In genomic region chr9:130835441-130836298, GRCh38 we compare ENCODE assay signal across 8 cellular contexts. TPM values are rescaled to one million over a fixed set of nuclear protein-coding genes. Genes with fewer than 3 reads are reported as not detected.
DNase-seq lines count a peak whose midpoint lies in the region; ATAC-seq and TF ChIP-seq lines count a peak whose summit lies in the region.

No MANE protein-coding gene starts in this region.

- H3K36me3 Mint-ChIP-seq in activated CD4-positive, alpha-beta memory T cell treated with anti-CD3 and anti-CD28 coated beads, Interleukin-2, amount 10 ng/mL, durations not matched to agents 7 days and 5 days (ENCODE audit: low read depth), result no peaks in the 10 kb centered on the region
- H3K36me3 Mint-ChIP-seq in naive thymus-derived CD4-positive, alpha-beta T cell, result peaks cover 0 to 2% (median 0%) of the 10 kb centered on the region in 5 donors

- H3K4me1 ChIP-seq in esophagus (ENCODE audit: control insufficient read depth in 2 of 2, insufficient read depth in 2 of 2, low read length in 1 of 2) (peaks cover 0 to 3% of the 10 kb centered on the region in 2 donors), thyroid gland (peaks cover 47 to 48% of the 10 kb centered on the region in 2 donors)
- H3K4me1 ChIP-seq in naive thymus-derived CD4-positive, alpha-beta T cell (ENCODE audit: control insufficient read depth in 2 of 2, insufficient read depth in 2 of 2, low read length in 2 of 2), result peaks cover 0 to 19% of the 10 kb centered on the region in 2 donors

- H3K27ac ChIP-seq in esophagus (ENCODE audit: low read depth in 2 of 2, low read length in 1 of 2), result peak overlapping the region; percentile 82 to 94
- peak overlapping the region; percentile 27 for H3K27ac ChIP-seq in naive thymus-derived CD4-positive, alpha-beta T cell (ENCODE audit: low read depth, low read length)
- peak overlapping the region; percentile 80 to 96 (median 88) for H3K27ac ChIP-seq in thyroid gland

- H3K9me3 ChIP-seq in MG63, result no peaks in the 10 kb centered on the region
- H3K9me3 ChIP-seq in esophagus (ENCODE audit: control insufficient read depth in 2 of 2, insufficient read depth in 1 of 2, low read depth in 1 of 2, low read length in 1 of 2), result no peaks in the 10 kb centered on the region
- H3K9me3 ChIP-seq in naive thymus-derived CD4-positive, alpha-beta T cell (ENCODE audit: control insufficient read depth in 2 of 3, low read length in 3 of 3), result no peaks in the 10 kb centered on the region
- no peaks in the 10 kb centered on the region for H3K9me3 ChIP-seq in thyroid gland

- H3K4me3 Mint-ChIP-seq in activated CD4-positive, alpha-beta memory T cell treated with anti-CD3 and anti-CD28 coated beads, Interleukin-2, amount 10 ng/mL, durations not matched to agents 7 days and 5 days, result peak overlapping the region; percentile 91
- H3K4me3 Mint-ChIP-seq in naive thymus-derived CD4-positive, alpha-beta T cell, result peak overlapping the region; percentile 90 to 99 (median 96)

- H3K4me3 ChIP-seq in MG63 (peak overlapping the region; percentile 75), esophagus (ENCODE audit: low read depth in 1 of 2, low read length in 2 of 2) (peak overlapping the region; percentile 56 to 76), thyroid gland (replicated peaks in 1 of 3) (peak overlapping the region; percentile 32 to 50 (median 38))
- peak overlapping the region; percentile 58 for H3K4me3 ChIP-seq in naive thymus-derived CD4-positive, alpha-beta T cell (ENCODE audit: low read length)

- no peaks in the 10 kb centered on the region for H3K9me3 Mint-ChIP-seq in activated CD4-positive, alpha-beta memory T cell treated with anti-CD3 and anti-CD28 coated beads, Interleukin-2, amount 10 ng/mL, durations not matched to agents 7 days and 5 days
- no peaks in the 10 kb centered on the region for H3K9me3 Mint-ChIP-seq in naive thymus-derived CD4-positive, alpha-beta T cell

- peak; percentile 29 for ATAC-seq in GM21423 (IDR thresholded peaks at IDR 0.05; ENCODE audit: unreplicated experiment)
- peak; percentile 50 for ATAC-seq in naive thymus-derived CD4-positive, alpha-beta T cell

- peaks cover 17% of the 10 kb centered on the region for H3K27me3 Mint-ChIP-seq in activated CD4-positive, alpha-beta memory T cell treated with anti-CD3 and anti-CD28 coated beads, Interleukin-2, amount 10 ng/mL, durations not matched to agents 7 days and 5 days
- H3K27me3 Mint-ChIP-seq in naive thymus-derived CD4-positive, alpha-beta T cell, result peaks cover 0 to 34% (median 0%) of the 10 kb centered on the region in 5 donors

- 2% methylated on average over 35 to 44 of the region's 44 CpGs for WGBS in esophagus, 2 donors
- 1% methylated on average over 44 of the region's 44 CpGs for WGBS in thyroid gland, 2 donors

- intact Hi-C loops in naive thymus-derived CD4-positive, alpha-beta T cell (cut with micrococcal nuclease), result loop anchor here (10.0 kb wide), 1 partner anchor 121 kb away; no protein-coding TSS in a partner anchor
- intact Hi-C loops in thyroid gland (cut with DNase I), result no loop called here

- DNase-seq in Caki2 (ENCODE audit: low read depth) (peak; percentile 41), MG63 (peak; percentile 31), thyroid gland (peak; percentile 45 to 54), NCI-H2107 (lab: John Stamatoyannopoulos, UW) (no peak)
- DNase-seq in activated CD4-positive, alpha-beta memory T cell treated with anti-CD3 and anti-CD28 coated beads, Interleukin-2, amount 10 ng/mL, durations not matched to agents 7 days and 5 days, result peak; percentile 30
- DNase-seq in naive thymus-derived CD4-positive, alpha-beta T cell, result peak in 7 of 9 donors; percentile 18 to 39 (median 19)

- H3K4me1 Mint-ChIP-seq in activated CD4-positive, alpha-beta memory T cell treated with anti-CD3 and anti-CD28 coated beads, Interleukin-2, amount 10 ng/mL, durations not matched to agents 7 days and 5 days, result peaks cover 20% of the 10 kb centered on the region
- peaks cover 20 to 68% (median 53%) of the 10 kb centered on the region in 7 donors for H3K4me1 Mint-ChIP-seq in naive thymus-derived CD4-positive, alpha-beta T cell

- TF ChIP-seq POLR2A in thyroid gland (IDR thresholded peaks at IDR 0.05), result no peak

- H3K36me3 ChIP-seq in MG63 (peaks cover 25% of the 10 kb centered on the region), esophagus (ENCODE audit: control insufficient read depth in 2 of 2, insufficient read depth in 2 of 2, low read length in 1 of 2) (no peaks in the 10 kb centered on the region), thyroid gland (no peaks in the 10 kb centered on the region)
- H3K36me3 ChIP-seq in naive thymus-derived CD4-positive, alpha-beta T cell (ENCODE audit: control insufficient read depth in 2 of 3, insufficient read depth in 3 of 3, low read length in 3 of 3), result no peaks in the 10 kb centered on the region

- H3K27me3 ChIP-seq in MG63 (no peaks in the 10 kb centered on the region), esophagus (ENCODE audit: control insufficient read depth in 1 of 2, insufficient read depth in 2 of 2, low read length in 2 of 2) (no peaks in the 10 kb centered on the region), thyroid gland (no peaks in the 10 kb centered on the region)
- H3K27me3 ChIP-seq in naive thymus-derived CD4-positive, alpha-beta T cell (ENCODE audit: control insufficient read depth in 2 of 2, insufficient read depth in 2 of 2, low read length in 2 of 2), result no peaks in the 10 kb centered on the region

- in situ Hi-C loops in Caki2 (cut with HindIII; ENCODE audit: low pct_unique_long_range_greater_than_20kb, low sequenced_read_pairs), result no loop called here

- CTCF ChIA-PET in activated CD4-positive, alpha-beta memory T cell treated with anti-CD3 and anti-CD28 coated beads, Interleukin-2, amount 10 ng/mL, durations not matched to agents 7 days and 5 days (lab: Charles Lee), result interaction anchor here (1.4 kb wide), 1 partner anchor 8 kb away, joined by 3 read pairs; no protein-coding TSS in a partner anchor
- CTCF ChIA-PET in naive thymus-derived CD4-positive, alpha-beta T cell (lab: Charles Lee), result no interaction called here

- no peak for TF ChIP-seq CTCF in thyroid gland (IDR thresholded peaks at IDR 0.05)

- POLR2A ChIA-PET in activated CD4-positive, alpha-beta memory T cell treated with anti-CD3 and anti-CD28 coated beads, Interleukin-2, amount 10 ng/mL, durations not matched to agents 7 days and 5 days (lab: Charles Lee), result interaction anchor here (0.5 kb wide), 1 partner anchor 129 kb away, joined by 3 read pairs; no protein-coding TSS in a partner anchor
- POLR2A ChIA-PET in naive thymus-derived CD4-positive, alpha-beta T cell (lab: Charles Lee), result no interaction called here

- peak overlapping the region; percentile 82 for H3K27ac Mint-ChIP-seq in activated CD4-positive, alpha-beta memory T cell treated with anti-CD3 and anti-CD28 coated beads, Interleukin-2, amount 10 ng/mL, durations not matched to agents 7 days and 5 days
- peak overlapping the region; percentile 76 to 96 (median 92) for H3K27ac Mint-ChIP-seq in naive thymus-derived CD4-positive, alpha-beta T cell

RNA-seq across cellular contexts. Expression of gene ABL1, which starts 0.6 kb away (rescaled TPM):
- 19.5 and 27.6 TPM in 2 replicates for total RNA-seq in Caki2 (2014; rRNA removed; shearing (Covaris generic); ENCODE audit: low replicate concordance)
- 24.2 and 24.7 TPM in 2 replicates for total RNA-seq in MG63 (2014; rRNA removed; shearing (Covaris generic); ENCODE audit: low replicate concordance)
- total RNA-seq in activated CD4-positive, alpha-beta memory T cell treated with anti-CD3 and anti-CD28 coated beads, Interleukin-2, amount 10 ng/mL, durations not matched to agents 7 days and 5 days, result 10 to 100 TPM; 30.8 to 31.4 TPM
- 10 to 100 TPM; 13.6 to 19.0 TPM for polyA plus RNA-seq in esophagus
- total RNA-seq in naive thymus-derived CD4-positive, alpha-beta T cell, result 10 to 100 TPM; 32.1 to 41.0 (median 39.5) TPM
- polyA plus RNA-seq in naive thymus-derived CD4-positive, alpha-beta T cell, result 10 to 100 TPM in 1 of 2 donors, 1 to 10 TPM in 1; 8.4 to 15.8 TPM
- 10 to 100 TPM; 60.3 to 97.0 (median 79.8) TPM for total RNA-seq in thyroid gland

Comparison
In these comparisons a context has a peak if more than half of its experiments do, and no peak if none do; other contexts are left out.
1. H3K27ac ChIP-seq: peak in every context shown above with its lines; median percentile 88 in esophagus; 88 in thyroid gland; 27 in naive thymus-derived CD4-positive, alpha-beta T cell.